Comparison of ENCODE assay signal across 8 cellular contexts in genomic region chr5:75611324-75612210, GRCh38. TPM values are rescaled to one million over a fixed set of nuclear protein-coding genes. Genes with fewer than 3 reads are reported as not detected.
A peak's percentile ranks its signal among the peaks of the same experiment; 100 is the strongest.
DNase-seq lines count a peak whose midpoint lies in the region; ATAC-seq and TF ChIP-seq lines count a peak whose summit lies in the region.

ANKDD1B (plus strand) TSS chr5:75611453; CDS start chr5:75611635, 182 bp downstream.

- TF ChIP-seq CTCF in astrocyte of the cerebellum (IDR thresholded peaks at IDR 0.05; ENCODE audit: low read depth, low read length, missing control alignments), result no peak

- H3K36me3 Mint-ChIP-seq in activated naive CD4-positive, alpha-beta T cell treated with anti-CD3 and anti-CD28 coated beads for 36 hours (ENCODE audit: low read depth), result no peaks in the 10 kb centered on the region

- H3K4me3 ChIP-seq in astrocyte of the cerebellum (ENCODE audit: low read depth, low read length), result peak within 1 kb of the TSS; percentile 45
- H3K4me3 ChIP-seq in iPS-20b (ENCODE audit: low read length), result peak within 1 kb of the TSS; percentile 66

- H3K4me1 ChIP-seq in iPS-20b (ENCODE audit: insufficient read depth, low read length), result peaks cover 20% of the 10 kb centered on the region

- no peak within 1 kb of the TSS for H3K27ac Mint-ChIP-seq in activated naive CD4-positive, alpha-beta T cell treated with anti-CD3 and anti-CD28 coated beads for 36 hours

- ATAC-seq in sciatic nerve, result peak; percentile 74

- peak within 1 kb of the TSS; percentile 72; the same call in 1 of the 2 replicates for H3K9ac ChIP-seq in iPS-20b (ENCODE audit: low read depth, low read length)

- H3K27me3 ChIP-seq in iPS-20b (ENCODE audit: insufficient read depth, low read length), result peaks cover 22% of the 10 kb centered on the region; the same call in 1 of the 2 replicates

- CTCF ChIA-PET in activated naive CD4-positive, alpha-beta T cell treated with anti-CD3 and anti-CD28 coated beads for 36 hours (lab: Charles Lee), result no interaction called here

- no peaks in the 10 kb centered on the region; the same call in 1 of the 2 replicates for H3K9me3 ChIP-seq in iPS-20b (ENCODE audit: insufficient read depth, low read depth, low read length)

- H3K4me1 Mint-ChIP-seq in activated naive CD4-positive, alpha-beta T cell treated with anti-CD3 and anti-CD28 coated beads for 36 hours (ENCODE audit: low read depth), result peaks cover 5% of the 10 kb centered on the region

- H3K36me3 ChIP-seq in iPS-20b (ENCODE audit: insufficient read depth, low read depth, low read length), result no peaks in the 10 kb centered on the region

- DNase-seq in activated naive CD4-positive, alpha-beta T cell treated with anti-CD3 and anti-CD28 coated beads for 36 hours, result no peak
- DNase-seq in activated naive CD4-positive, alpha-beta T cell (lab: John Stamatoyannopoulos, UW), result no peak
- DNase-seq in astrocyte of the cerebellum (ENCODE audit: low read depth) (no peak), sciatic nerve (ENCODE audit: low spot score) (peak; percentile 66), A172 (ENCODE audit: low spot score) (no peak), T-helper 9 cell (no peak), NCI-H1092 treated with DMSO at 0.1 percent for 48 hours (lab: John Stamatoyannopoulos, UW) (no peak)

- H3K27me3 Mint-ChIP-seq in activated naive CD4-positive, alpha-beta T cell treated with anti-CD3 and anti-CD28 coated beads for 36 hours (ENCODE audit: low read depth), result peaks cover 16% of the 10 kb centered on the region

- H3K4me3 Mint-ChIP-seq in activated naive CD4-positive, alpha-beta T cell treated with anti-CD3 and anti-CD28 coated beads for 36 hours, result peak within 1 kb of the TSS; percentile 25

- intact Hi-C loops in activated naive CD4-positive, alpha-beta T cell treated with anti-CD3 and anti-CD28 coated beads for 36 hours (cut with micrococcal nuclease), result no loop called here
- intact Hi-C loops in sciatic nerve (cut with DNase I), result no loop called here

- no peak within 1 kb of the TSS for H3K27ac ChIP-seq in iPS-20b (ENCODE audit: low read length)

- no peaks in the 10 kb centered on the region for H3K9me3 Mint-ChIP-seq in activated naive CD4-positive, alpha-beta T cell treated with anti-CD3 and anti-CD28 coated beads for 36 hours

- in situ Hi-C loops in astrocyte of the cerebellum (cut with HindIII; ENCODE audit: low sequenced_read_pairs), result no loop called here

RNA-seq across cellular contexts. Expression of gene ANKDD1B, which starts in this region (rescaled TPM):
- not detected for total RNA-seq in activated naive CD4-positive, alpha-beta T cell treated with anti-CD3 and anti-CD28 coated beads for 36 hours
- total RNA-seq in sciatic nerve, result 3.6 TPM
- total RNA-seq in A172 (2014; rRNA removed; shearing (Covaris generic)), result not detected in 2 replicates
